22 cellular contexts compared by ENCODE assay signal in the genomic region with DNA sequence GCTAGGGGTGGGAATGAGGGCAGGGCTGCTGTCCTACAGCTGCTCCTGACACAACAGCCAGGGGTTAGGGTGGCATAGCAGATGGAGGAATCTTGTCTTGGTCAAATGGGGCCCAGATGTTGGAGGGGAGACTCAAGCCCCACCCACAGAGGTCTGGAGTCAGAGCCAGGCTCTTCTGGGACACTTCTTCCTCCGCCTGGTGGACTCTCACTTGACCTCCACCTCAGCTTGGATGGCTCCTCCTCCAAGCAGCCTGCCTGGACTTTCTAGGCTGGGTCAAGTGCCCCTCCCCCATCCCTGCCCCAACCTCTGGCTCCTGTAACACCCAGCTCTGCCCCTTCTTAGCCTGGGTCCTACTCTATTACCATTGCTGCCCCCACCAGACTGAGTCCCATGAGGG. TPM values are rescaled to one million over a fixed set of nuclear protein-coding genes. Genes with fewer than 3 reads are reported as not detected.
DNase-seq lines count a peak whose midpoint lies in the region; ATAC-seq and TF ChIP-seq lines count a peak whose summit lies in the region.
"Had no signal": no experiment of that assay in that cellular context is flagged by ENCODE, and none has a peak within 500 bp of the region (broad histone marks: within the 10 kb centered on the region; RNA-seq: fewer than 3 reads in every experiment).

No MANE protein-coding gene starts in this region.

- no peak overlapping the region for H2BK5ac ChIP-seq in mesenchymal stem cell (ENCODE audit: low read depth, low read length, poor library complexity, severe bottlenecking)

- H2BK15ac ChIP-seq in mesenchymal stem cell (ENCODE audit: low read depth, poor library complexity, severe bottlenecking): no peak overlapping the region

- WGBS in endodermal cell (ENCODE audit: insufficient coverage in 1 of 2, insufficient read length in 1 of 2), 2 experiments: 88 to 94% methylated on average over 1 of the region's 1 CpG
- 75% methylated on average over 1 of the region's 1 CpG for WGBS in mesenchymal stem cell

- H3K4ac ChIP-seq in mesenchymal stem cell (ENCODE audit: low read depth in 1 of 2, low read length in 2 of 2): no peak overlapping the region

- H2BK12ac ChIP-seq in mesenchymal stem cell (ENCODE audit: low read length in 2 of 2): peak overlapping the region in 1 of 2 experiments; percentile 4

- no peaks in the 10 kb centered on the region for H3K9me2 ChIP-seq in PC-3 (replicated peaks; ENCODE audit: low read length)

- H3K9ac ChIP-seq in PC-3 (ENCODE audit: low read length) (no peak overlapping the region), endodermal cell (ENCODE audit: extremely low read depth, low read length, poor library complexity, severe bottlenecking) (no peak overlapping the region), mesenchymal stem cell (ENCODE audit: low read length) (no peak overlapping the region)

- H3K27ac ChIP-seq in PC-3 (ENCODE audit: low read length) (peak overlapping the region; percentile 43), endodermal cell (ENCODE audit: low read depth, low read length) (no peak overlapping the region), mesenchymal stem cell (ENCODE audit: low read length, poor library complexity, severe bottlenecking) (no peak overlapping the region)
- H3K27ac ChIP-seq: neutrophil had no signal

- peaks cover 21% of the 10 kb centered on the region for H3K36me3 Mint-ChIP-seq in endodermal cell (ENCODE audit: low read depth)

- H3K18ac ChIP-seq in mesenchymal stem cell (ENCODE audit: low read depth in 1 of 2, low read length in 2 of 2): no peak overlapping the region

- ATAC-seq in PC-3: peak; percentile 1
- no peak for ATAC-seq in GM19455 (IDR thresholded peaks at IDR 0.05; ENCODE audit: unreplicated experiment)
- ATAC-seq in HG02588 (IDR thresholded peaks at IDR 0.05; ENCODE audit: unreplicated experiment): no peak

- no peak overlapping the region for H2AK5ac ChIP-seq in mesenchymal stem cell (ENCODE audit: low read length, severe bottlenecking)

- H3K9me3 Mint-ChIP-seq in endodermal cell: no peaks in the 10 kb centered on the region
- H3K9me3 Mint-ChIP-seq: CD4-positive, alpha-beta T cell; central memory CD8-positive, alpha-beta T cell; dendritic cell treated with granulocyte-macrophage colony-stimulating factor and Interleukin-4, amounts not matched to agents 40 ng/mL and 50 ng/mL, for 4 days; T-helper 2 cell treated with Interferon-gamma antibody and Interleukin-4, amounts not matched to agents 5 μg/mL and 100 μg/mL, for 36 hours had no signal

- H2AFZ ChIP-seq in PC-3 (ENCODE audit: low read length) (no peak overlapping the region), mesenchymal stem cell (ENCODE audit: low read depth, low read length) (no peak overlapping the region)

- no TSS peak for BruUV-seq in PC-3 (replicated peaks; lab: Mats Ljungman, UMichigan)

- peaks cover 21% of the 10 kb centered on the region for H3F3A ChIP-seq in PC-3 (ENCODE audit: low read length, unreplicated experiment)

- H2BK120ac ChIP-seq in mesenchymal stem cell (ENCODE audit: low read depth, low read length): no peak overlapping the region

- H3K27ac Mint-ChIP-seq in endodermal cell: peak overlapping the region; percentile 39
- H3K27ac Mint-ChIP-seq: CD4-positive, alpha-beta T cell; dendritic cell treated with granulocyte-macrophage colony-stimulating factor and Interleukin-4, amounts not matched to agents 40 ng/mL and 50 ng/mL, for 4 days; T-helper 2 cell treated with Interferon-gamma antibody and Interleukin-4, amounts not matched to agents 5 μg/mL and 100 μg/mL, for 36 hours had no signal

- peaks cover 17% of the 10 kb centered on the region for H4K20me1 ChIP-seq in PC-3 (ENCODE audit: low read length)

- H3K23ac ChIP-seq in mesenchymal stem cell (ENCODE audit: low read length in 2 of 2): no peak overlapping the region

- no peaks in the 10 kb centered on the region for H3K9me3 ChIP-seq in PC-3 (ENCODE audit: low read length)
- H3K9me3 ChIP-seq in endodermal cell (ENCODE audit: control insufficient read depth, low read length): no peaks in the 10 kb centered on the region
- H3K9me3 ChIP-seq in mesenchymal stem cell (ENCODE audit: control insufficient read depth, low read length): no peaks in the 10 kb centered on the region
- H3K9me3 ChIP-seq: neutrophil had no signal

- TF ChIP-seq CTCF in PC-3 (conservative IDR thresholded peaks at IDR 0.05; ENCODE audit: low read depth, low read length): no peak
- TF ChIP-seq CTCF in endodermal cell (conservative IDR thresholded peaks at IDR 0.05): no peak

- H3K27me3 Mint-ChIP-seq in endodermal cell (ENCODE audit: insufficient read depth): no peaks in the 10 kb centered on the region
- H3K27me3 Mint-ChIP-seq: CD4-positive, alpha-beta T cell; central memory CD8-positive, alpha-beta T cell had no signal

- no peak overlapping the region for H3K4me3 Mint-ChIP-seq in endodermal cell
- H3K4me3 Mint-ChIP-seq: CD4-positive, alpha-beta T cell; central memory CD8-positive, alpha-beta T cell; dendritic cell treated with granulocyte-macrophage colony-stimulating factor and Interleukin-4, amounts not matched to agents 40 ng/mL and 50 ng/mL, for 4 days; T-helper 2 cell treated with Interferon-gamma antibody and Interleukin-4, amounts not matched to agents 5 μg/mL and 100 μg/mL, for 36 hours had no signal

- H3K14ac ChIP-seq in mesenchymal stem cell (ENCODE audit: low read length in 2 of 2): no peak overlapping the region

- no peak overlapping the region for H4K91ac ChIP-seq in mesenchymal stem cell (ENCODE audit: low read length)

- H3K27me3 ChIP-seq in H7 (ENCODE audit: control insufficient read depth, insufficient read depth, low read length) (no peaks in the 10 kb centered on the region), PC-3 (ENCODE audit: low read length) (no peaks in the 10 kb centered on the region), endodermal cell (ENCODE audit: control insufficient read depth, insufficient read depth, low read length, poor library complexity, severe bottlenecking) (no peaks in the 10 kb centered on the region), mesenchymal stem cell (ENCODE audit: control insufficient read depth in 1 of 2, insufficient read depth in 1 of 2, low read length in 2 of 2) (peaks cover 0 to 51% of the 10 kb centered on the region in 2 experiments)
- H3K27me3 ChIP-seq: neutrophil had no signal

- POLR2A ChIA-PET in PC-3 (lab: Charles Lee; ENCODE audit: unreplicated experiment): interaction anchor here (0.6 to 1.2 kb wide), 5 partner anchors 23 to 144 kb away, joined by 4 to 15 read pairs (median 5); no protein-coding TSS in a partner anchor

- H3K4me1 Mint-ChIP-seq in endodermal cell: peaks cover 66% of the 10 kb centered on the region

- H3K4me3 ChIP-seq in H7 (ENCODE audit: insufficient read depth, low read depth, low read length) (no peak overlapping the region), PC-3 (ENCODE audit: low read length) (no peak overlapping the region), endodermal cell (ENCODE audit: low read length) (no peak overlapping the region), mesenchymal stem cell (ENCODE audit: insufficient read depth in 1 of 2, low read depth in 1 of 2, low read length in 2 of 2) (no peak overlapping the region)

- DNase-seq in H7: peak; percentile 76
- peak; percentile 25 for DNase-seq in PC-3
- DNase-seq in endodermal cell: peak; percentile 88
- DNase-seq in mesenchymal stem cell: peak; percentile 18
- no peak for DNase-seq in GM19238 (ENCODE audit: insufficient read length, low spot score)
- no peak for DNase-seq in DMS153 treated with DMSO at 0.1 percent for 48 hours (lab: John Stamatoyannopoulos, UW; ENCODE audit: unreplicated experiment)
- DNase-seq: activated CD4-positive, alpha-beta T cell treated with anti-CD3 and anti-CD28 coated beads for 48 hours; activated gamma-delta T cell treated with Interleukin-2 at 50 U/mL for 16 hours; activated T-cell treated with anti-CD3 and anti-CD28 coated beads, Interleukin-2, amount 50 U/mL, for 1 hour; CD4-positive, alpha-beta T cell; KG1; NCI-H446 treated with DMSO at 0.1 percent for 48 hours; Right ventricle myocardium superior; stimulated activated naive CD4-positive, alpha-beta T cell treated with Interleukin-2 at 50 U/mL for 16 hours had no signal

- CTCF ChIA-PET in PC-3 (lab: Charles Lee): interaction anchor here (0.6 to 1.4 kb wide), 3 partner anchors 38 to 124 kb away, joined by 5 to 11 read pairs (median 8); no protein-coding TSS in a partner anchor

- no peak overlapping the region for H4K8ac ChIP-seq in mesenchymal stem cell (ENCODE audit: low read length)

- no peaks in the 10 kb centered on the region for H3K79me2 ChIP-seq in PC-3 (ENCODE audit: low read length)

- H3K4me2 ChIP-seq in PC-3 (ENCODE audit: low read length): 0 out of 2 replicates have a peak overlapping the region, but pooled peaks have one; percentile 5
- H3K4me2 ChIP-seq in mesenchymal stem cell (ENCODE audit: low read length, poor library complexity, severe bottlenecking): no peak overlapping the region

- intact Hi-C loops in PC-3 (cut with micrococcal nuclease): no loop called here

- H3K79me1 ChIP-seq in mesenchymal stem cell (replicated peaks; ENCODE audit: low read length, poor library complexity, severe bottlenecking): peaks cover 3% of the 10 kb centered on the region

- peaks cover 4% of the 10 kb centered on the region for H3K36me3 ChIP-seq in H7 (replicated peaks; ENCODE audit: control insufficient read depth, insufficient read depth, low read length)
- peaks cover 20% of the 10 kb centered on the region for H3K36me3 ChIP-seq in PC-3 (ENCODE audit: low read depth, low read length)
- H3K36me3 ChIP-seq in endodermal cell (ENCODE audit: control insufficient read depth, insufficient read depth, low read length): peaks cover 27% of the 10 kb centered on the region
- peaks cover 6 to 35% of the 10 kb centered on the region in 2 experiments for H3K36me3 ChIP-seq in mesenchymal stem cell (ENCODE audit: control insufficient read depth in 1 of 2, insufficient read depth in 2 of 2, low read depth in 1 of 2, low read length in 2 of 2)
- H3K36me3 ChIP-seq: neutrophil had no signal

- H3K4me1 ChIP-seq in PC-3 (ENCODE audit: insufficient read depth, low read length): peaks cover 42% of the 10 kb centered on the region
- H3K4me1 ChIP-seq in endodermal cell (ENCODE audit: control insufficient read depth, insufficient read depth, low read length): peaks cover 25% of the 10 kb centered on the region
- peaks cover 70% of the 10 kb centered on the region for H3K4me1 ChIP-seq in mesenchymal stem cell (ENCODE audit: control insufficient read depth, insufficient read depth, low read depth, low read length)

RNA-seq across cellular contexts. Expression of gene EPHA2, which starts 35.5 kb away (rescaled TPM):
- total RNA-seq in H7 (2014; rRNA removed; shearing (Covaris generic)): 43.3 and 63.5 TPM in 2 replicates
- total RNA-seq in PC-3 (2014; rRNA removed) (459 and 567 TPM in 2 replicates), endodermal cell (10 to 100 TPM; 56.5 to 64.3 TPM)
- 56.0 TPM for polyA plus RNA-seq in endodermal cell (2013, experiment 1 of 2)
- polyA plus RNA-seq in endodermal cell (2013, experiment 2 of 2): 56.3 TPM
- polyA plus RNA-seq in mesenchymal stem cell (2013, experiment 1 of 2): 31.9 TPM
- 31.0 TPM for polyA plus RNA-seq in mesenchymal stem cell (2013, experiment 2 of 2)
- total RNA-seq: activated CD8-positive, alpha-beta memory T cell treated with anti-CD3 and anti-CD28 coated beads for 36 hours had no signal

RNA-seq across cellular contexts. Expression of gene FAM131C, which starts 47.0 kb away (rescaled TPM):
- total RNA-seq in H7 (2014; rRNA removed; shearing (Covaris generic)): 0.26 and 0.45 TPM in 2 replicates
- total RNA-seq in PC-3 (2014; rRNA removed) (7.7 and 9.8 TPM in 2 replicates), endodermal cell (1 to 10 TPM in 1 of 2 donors, under 1 TPM in 1; 0.66 to 2.5 TPM)
- polyA plus RNA-seq in endodermal cell (2013, experiment 1 of 2): 3.7 TPM
- polyA plus RNA-seq in endodermal cell (2013, experiment 2 of 2): 2.4 TPM
- 0.37 TPM for polyA plus RNA-seq in mesenchymal stem cell (2013, experiment 1 of 2)
- 0.44 TPM for polyA plus RNA-seq in mesenchymal stem cell (2013, experiment 2 of 2)
- total RNA-seq: CD4-positive, alpha-beta T cell; urinary bladder had no signal

Comparison
In these comparisons a context has a peak if more than half of its experiments do, and no peak if none do; other contexts are left out.
1. DNase-seq: peak in H7 (single experiment), PC-3 (single experiment), endodermal cell (single experiment) and mesenchymal stem cell (single experiment); none in GM19238 (single experiment) and DMS153 treated with DMSO at 0.1 percent for 48 hours (single experiment).